28 cellular contexts compared by ENCODE assay signal in the genomic region with DNA sequence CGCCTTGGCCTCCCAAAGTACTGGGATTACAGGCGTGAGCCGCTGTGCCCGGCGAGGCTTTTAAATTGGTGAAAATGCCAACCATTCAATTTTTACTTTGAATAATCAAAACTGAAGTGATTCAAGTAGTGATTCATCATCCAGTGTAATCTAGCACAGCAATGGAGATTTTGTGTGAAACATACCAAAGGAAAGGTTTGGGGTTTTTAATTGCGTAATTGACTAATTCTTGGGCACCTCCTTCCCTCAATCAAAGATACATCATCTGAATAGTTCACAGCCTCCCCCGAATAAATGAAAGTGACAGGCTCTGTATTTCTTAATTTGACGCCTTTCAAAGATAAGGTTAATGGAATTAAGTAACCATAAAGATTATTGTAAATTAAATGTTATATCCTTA.
"Had no signal": no experiment of that assay in that cellular context is flagged by ENCODE, and none has a peak within 500 bp of the region (broad histone marks: within the 10 kb centered on the region; RNA-seq: fewer than 3 reads in every experiment).

No MANE protein-coding gene starts in this region.

- H3K9me3 ChIP-seq: left ventricle myocardium inferior, neutrophil, ovary, spleen, suprapubic skin, thoracic aorta, tibial nerve, uterus had no signal

- H3K27me3 Mint-ChIP-seq: naive B cell; progenitor cell of endocrine pancreas; stimulated activated naive CD8-positive, alpha-beta T cell treated with anti-CD3 and anti-CD28 coated beads, Interleukin-15, Interleukin-2, amounts not matched to agents 100 ng/mL and 50 ng/mL, for 24 hours had no signal

- H3K27me3 ChIP-seq: neural progenitor cell, neutrophil, ovary, spleen, suprapubic skin had no signal

- H3K27ac ChIP-seq: left ventricle myocardium inferior, neural progenitor cell, neutrophil, ovary, spleen, suprapubic skin, thoracic aorta, tibial nerve, uterus had no signal

- H3K4me3 ChIP-seq: left ventricle myocardium inferior, lung, neural progenitor cell, ovary, spleen, suprapubic skin, thoracic aorta, tibial nerve, uterus had no signal

- H3K4me1 Mint-ChIP-seq: naive B cell; natural killer cell; neural progenitor cell; stimulated activated effector memory CD8-positive, alpha-beta T cell treated with anti-CD3 and anti-CD28 coated beads, Interleukin-12 subunit alpha, Interleukin-12 subunit beta, amount 100 ng/mL, for 72 hours had no signal

- ATAC-seq: natural killer cell; right cardiac atrium; sciatic nerve; stimulated activated effector memory CD8-positive, alpha-beta T cell treated with anti-CD3 and anti-CD28 coated beads, Interleukin-12 subunit alpha, Interleukin-12 subunit beta, amount 100 ng/mL, for 72 hours had no signal

- H3K4me3 Mint-ChIP-seq: mesothelial cell of epicardium; naive B cell; natural killer cell; nephron progenitor cell; neural progenitor cell; stimulated activated effector memory CD8-positive, alpha-beta T cell treated with anti-CD3 and anti-CD28 coated beads, Interleukin-12 subunit alpha, Interleukin-12 subunit beta, amount 100 ng/mL, for 72 hours; stimulated activated naive CD8-positive, alpha-beta T cell treated with anti-CD3 and anti-CD28 coated beads, Interleukin-15, Interleukin-2, amounts not matched to agents 100 ng/mL and 50 ng/mL, for 24 hours; type B pancreatic cell had no signal

- H3K36me3 ChIP-seq: left ventricle myocardium inferior, neural progenitor cell, neutrophil, ovary, spleen, suprapubic skin, thoracic aorta, tibial nerve, uterus had no signal

- H3K4me2 ChIP-seq: neural progenitor cell had no signal

- H3K36me3 Mint-ChIP-seq: mesothelial cell of epicardium; naive B cell; natural killer cell; neural progenitor cell; stimulated activated effector memory CD8-positive, alpha-beta T cell treated with anti-CD3 and anti-CD28 coated beads, Interleukin-12 subunit alpha, Interleukin-12 subunit beta, amount 100 ng/mL, for 72 hours; type B pancreatic cell had no signal

- H3K4me1 ChIP-seq: left ventricle myocardium inferior, neural progenitor cell, spleen, suprapubic skin, tibial nerve had no signal

- H2AFZ ChIP-seq: neural progenitor cell had no signal

- H3K27ac Mint-ChIP-seq: mesothelial cell of epicardium; naive B cell; natural killer cell; nephron progenitor cell; neural progenitor cell; progenitor cell of endocrine pancreas; stimulated activated effector memory CD8-positive, alpha-beta T cell treated with anti-CD3 and anti-CD28 coated beads, Interleukin-12 subunit alpha, Interleukin-12 subunit beta, amount 100 ng/mL, for 72 hours; stimulated activated naive CD8-positive, alpha-beta T cell treated with anti-CD3 and anti-CD28 coated beads, Interleukin-15, Interleukin-2, amounts not matched to agents 100 ng/mL and 50 ng/mL, for 24 hours; type B pancreatic cell had no signal

- DNase-seq: hippocampal formation; islet precursor cell; left ventricle myocardium inferior; mesendoderm; naive B cell; natural killer cell; nephron progenitor cell; occipital lobe; ovary; retina; right cardiac atrium; small intestine; spleen; stimulated activated CD4-positive, alpha-beta T cell treated with anti-CD3 and anti-CD28 coated beads, Interleukin-4, amount 100 ng/mL, for 24 hours; stimulated activated naive CD4-positive, alpha-beta T cell; uterus had no signal

- H3K9ac ChIP-seq: neural progenitor cell had no signal

- H3K9me3 Mint-ChIP-seq: mesothelial cell of epicardium; natural killer cell; nephron progenitor cell; neural progenitor cell; stimulated activated naive CD8-positive, alpha-beta T cell treated with anti-CD3 and anti-CD28 coated beads, Interleukin-15, Interleukin-2, amounts not matched to agents 100 ng/mL and 50 ng/mL, for 24 hours; type B pancreatic cell had no signal
